ENCODE assay signal across 8 cellular contexts in genomic region chr7:140696679-140697446, GRCh38. TPM values are rescaled to one million over a fixed set of nuclear protein-coding genes. Genes with fewer than 3 reads are reported as not detected.
DNase-seq lines count a peak whose midpoint lies in the region; ATAC-seq and TF ChIP-seq lines count a peak whose summit lies in the region.

NDUFB2 (plus strand) TSS chr7:140696708; CDS start chr7:140696745, 37 bp downstream.

- peak within 1 kb of the TSS; percentile 85 for H3K27ac Mint-ChIP-seq in WTC11

- H3K4me3 ChIP-seq in choroid plexus epithelial cell (ENCODE audit: low read depth, low read length), result peak within 1 kb of the TSS; percentile 99

- no peaks in the 10 kb centered on the region for H3K36me3 Mint-ChIP-seq in WTC11

- H3K9me3 Mint-ChIP-seq in WTC11, result no peaks in the 10 kb centered on the region

- DNase-seq in AG09319 (ENCODE audit: extremely low read depth, low read depth) (peak; percentile 23), NCI-H2196 treated with DMSO at 0.1 percent for 48 hours (lab: John Stamatoyannopoulos, UW; ENCODE audit: unreplicated experiment) (peak; percentile 83), WTC11 (ENCODE audit: low spot score) (peak; percentile 96), choroid plexus epithelial cell (ENCODE audit: low read depth) (peak; percentile 81), kidney glomerular epithelial cell (lab: John Stamatoyannopoulos, UW) (peak; percentile 70)
- peak; percentile 16 to 32 for DNase-seq in stimulated activated CD4-positive, alpha-beta T cell treated with anti-CD3 and anti-CD28 coated beads, Interleukin-1b, Interleukin-23, amount 100 ng/mL, for 1 hour (ENCODE audit: low read depth in 2 of 2)

- no peaks in the 10 kb centered on the region for H3K27me3 Mint-ChIP-seq in WTC11 (ENCODE audit: low read depth)

- no peak for TF ChIP-seq CTCF in AG09319 (IDR thresholded peaks at IDR 0.05; ENCODE audit: low read depth, low read length)
- no peak for TF ChIP-seq CTCF in WTC11 (IDR thresholded peaks at IDR 0.05)
- peak; percentile 4 for TF ChIP-seq CTCF in choroid plexus epithelial cell (conservative IDR thresholded peaks at IDR 0.05; ENCODE audit: low read depth, low read length)

- H3K4me3 Mint-ChIP-seq in WTC11, result peak within 1 kb of the TSS; percentile 90

- H3K4me1 Mint-ChIP-seq in WTC11, result peaks cover 20% of the 10 kb centered on the region

- CTCF ChIA-PET in WTC11 (lab: Charles Lee), result interaction anchor here (0.9 to 1.2 kb wide), 2 partner anchors 43 to 286 kb away, joined by 3 to 7 read pairs; no protein-coding TSS in a partner anchor

- POLR2A ChIA-PET in WTC11 (lab: Charles Lee), result no interaction called here

- ATAC-seq in GM18861 (IDR thresholded peaks at IDR 0.05; ENCODE audit: unreplicated experiment), result peak; percentile 82
- ATAC-seq in HG03066 (IDR thresholded peaks at IDR 0.05; ENCODE audit: low read depth, unreplicated experiment), result peak; percentile 89
- ATAC-seq in WTC11, result peak; percentile 90

TF ChIP-seq in WTC11, 78 proteins besides CTCF, POLR2A, EP300 and RAD21 (continues in another document):
- TF ChIP-seq PRDM15 (CRISPR knock-in tag; IDR thresholded peaks at IDR 0.05) (no peak), MXD4 (CRISPR knock-in tag; IDR thresholded peaks at IDR 0.05; ENCODE audit: borderline replicate concordance) (no peak), IRF2 (CRISPR knock-in tag; IDR thresholded peaks at IDR 0.05; ENCODE audit: borderline replicate concordance, low read depth) (peak; percentile 57; the same call in 1 of the 2 replicates), SOX15 (CRISPR knock-in tag; IDR thresholded peaks at IDR 0.05) (no peak), ZNF219 (CRISPR knock-in tag; IDR thresholded peaks at IDR 0.05; ENCODE audit: borderline replicate concordance) (0 out of 2 replicates have a peak, but pooled peaks have one; percentile 30), NFE2L1 (CRISPR knock-in tag; IDR thresholded peaks at IDR 0.05) (peak; percentile 83; the same call in 1 of the 2 replicates), FOXK1 (CRISPR knock-in tag; IDR thresholded peaks at IDR 0.05) (peak; percentile 67), ATF1 (CRISPR knock-in tag; IDR thresholded peaks at IDR 0.05) (0 out of 2 replicates have a peak, but pooled peaks have one; percentile 41), PRRX2 (CRISPR knock-in tag; IDR thresholded peaks at IDR 0.05) (peak; percentile 51; the same call in 1 of the 2 replicates), ZNF416 (CRISPR knock-in tag; IDR thresholded peaks at IDR 0.05) (no peak), HMGA2 (CRISPR knock-in tag; IDR thresholded peaks at IDR 0.05) (no peak), ZNF121 (CRISPR knock-in tag; IDR thresholded peaks at IDR 0.05) (no peak), GABPB1 (CRISPR knock-in tag; IDR thresholded peaks at IDR 0.05) (peak; percentile 28; the same call in 1 of the 2 replicates), TEAD1 (CRISPR knock-in tag; IDR thresholded peaks at IDR 0.05) (peak; percentile 76; the same call in 1 of the 2 replicates), ETV6 (CRISPR knock-in tag; IDR thresholded peaks at IDR 0.05) (peak; percentile 67), ZNF317 (CRISPR knock-in tag; IDR thresholded peaks at IDR 0.05; ENCODE audit: borderline replicate concordance, low read depth) (no peak), ZNF396 (CRISPR knock-in tag; IDR thresholded peaks at IDR 0.05; ENCODE audit: borderline replicate concordance) (no peak), OVOL2 (CRISPR knock-in tag; IDR thresholded peaks at IDR 0.05; ENCODE audit: borderline replicate concordance) (no peak), EMX1 (CRISPR knock-in tag; IDR thresholded peaks at IDR 0.05) (no peak), ZNF532 (CRISPR knock-in tag; IDR thresholded peaks at IDR 0.05; ENCODE audit: borderline replicate concordance) (no peak; the same call in 1 of the 2 replicates)
- TF ChIP-seq, protein P1, sequence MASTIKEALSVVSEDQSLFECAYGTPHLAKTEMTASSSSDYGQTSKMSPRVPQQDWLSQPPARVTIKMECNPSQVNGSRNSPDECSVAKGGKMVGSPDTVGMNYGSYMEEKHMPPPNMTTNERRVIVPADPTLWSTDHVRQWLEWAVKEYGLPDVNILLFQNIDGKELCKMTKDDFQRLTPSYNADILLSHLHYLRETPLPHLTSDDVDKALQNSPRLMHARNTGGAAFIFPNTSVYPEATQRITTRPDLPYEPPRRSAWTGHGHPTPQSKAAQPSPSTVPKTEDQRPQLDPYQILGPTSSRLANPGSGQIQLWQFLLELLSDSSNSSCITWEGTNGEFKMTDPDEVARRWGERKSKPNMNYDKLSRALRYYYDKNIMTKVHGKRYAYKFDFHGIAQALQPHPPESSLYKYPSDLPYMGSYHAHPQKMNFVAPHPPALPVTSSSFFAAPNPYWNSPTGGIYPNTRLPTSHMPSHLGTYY (CRISPR knock-in tag; IDR thresholded peaks at IDR 0.05), result no peak
- TF ChIP-seq, protein P2, sequence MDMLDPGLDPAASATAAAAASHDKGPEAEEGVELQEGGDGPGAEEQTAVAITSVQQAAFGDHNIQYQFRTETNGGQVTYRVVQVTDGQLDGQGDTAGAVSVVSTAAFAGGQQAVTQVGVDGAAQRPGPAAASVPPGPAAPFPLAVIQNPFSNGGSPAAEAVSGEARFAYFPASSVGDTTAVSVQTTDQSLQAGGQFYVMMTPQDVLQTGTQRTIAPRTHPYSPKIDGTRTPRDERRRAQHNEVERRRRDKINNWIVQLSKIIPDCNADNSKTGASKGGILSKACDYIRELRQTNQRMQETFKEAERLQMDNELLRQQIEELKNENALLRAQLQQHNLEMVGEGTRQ (CRISPR knock-in tag; IDR thresholded peaks at IDR 0.05), result no peak; the same call in 1 of the 2 replicates

RNA-seq across cellular contexts. Expression of gene NDUFB2, which starts in this region (rescaled TPM):
- 152 to 170 TPM (median 162 TPM) in 3 replicates for total RNA-seq in WTC11 (2021)

Comparison
In these comparisons a context has a peak if more than half of its experiments do, and no peak if none do; other contexts are left out.
1. Peak in every context shown above with its lines: DNase-seq, ATAC-seq and H3K4me3 ChIP-seq.
2. DNase-seq: peak in every context shown above with its lines; median percentile 96 in WTC11; 83 in NCI-H2196 treated with DMSO at 0.1 percent for 48 hours; 81 in choroid plexus epithelial cell; 70 in kidney glomerular epithelial cell; 24 in stimulated activated CD4-positive, alpha-beta T cell treated with anti-CD3 and anti-CD28 coated beads, Interleukin-1b, Interleukin-23, amount 100 ng/mL, for 1 hour; 23 in AG09319.